ENCODE assay signal across 16 cellular contexts in genomic region chr4:80271806-80272205, GRCh38. TPM values are rescaled to one million over a fixed set of nuclear protein-coding genes. Genes with fewer than 3 reads are reported as not detected.
DNase-seq lines count a peak whose midpoint lies in the region; TF ChIP-seq lines count a peak whose summit lies in the region.
"Had no signal": no experiment of that assay in that cellular context is flagged by ENCODE, and none has a peak within 500 bp of the region (broad histone marks: within the 10 kb centered on the region; RNA-seq: fewer than 3 reads in every experiment).

No MANE protein-coding gene starts in this region.

- 47 to 59% methylated on average over 3 of the region's 3 CpGs for WGBS in GM23248 (ENCODE audit: low coverage in 1 of 2, low lambda C conversion rate in 2 of 2, missing lambda C conversion rate in 2 of 2), 2 experiments

- H3K27ac Mint-ChIP-seq in activated naive CD8-positive, alpha-beta T cell treated with anti-CD3 and anti-CD28 coated beads for 36 hours = no peak overlapping the region
- H3K27ac Mint-ChIP-seq: CD4-positive, alpha-beta memory T cell; T-helper 1 cell treated with Interleukin-12 subunit alpha and Interleukin-12 subunit beta and Interleukin-4 antibody, amounts not matched to agents 30 μg/mL and 1 μg/mL, for 36 hours had no signal

- H2AFZ ChIP-seq in GM23248 = no peak overlapping the region

- TF ChIP-seq CTCF in fibroblast of mammary gland (conservative IDR thresholded peaks at IDR 0.05; ENCODE audit: control insufficient read depth, insufficient read depth, low read depth, low read length) (no peak), ascending aorta (IDR thresholded peaks at IDR 0.05) (no peak)

- no peaks in the 10 kb centered on the region for H3K36me3 Mint-ChIP-seq in activated naive CD8-positive, alpha-beta T cell treated with anti-CD3 and anti-CD28 coated beads for 36 hours
- H3K36me3 Mint-ChIP-seq: CD4-positive, alpha-beta memory T cell had no signal

- no peaks in the 10 kb centered on the region for H4K20me1 ChIP-seq in GM23248 (ENCODE audit: insufficient read depth)

- no peaks in the 10 kb centered on the region for H3K27me3 ChIP-seq in GM23248 (replicated peaks; ENCODE audit: insufficient read depth)
- H3K27me3 ChIP-seq in MG63 = no peaks in the 10 kb centered on the region
- H3K27me3 ChIP-seq in skeletal muscle satellite cell (ENCODE audit: control insufficient read depth, insufficient read depth, low read length) = no peaks in the 10 kb centered on the region
- no peaks in the 10 kb centered on the region for H3K27me3 ChIP-seq in ascending aorta

- H3K4me2 ChIP-seq in GM23248 (ENCODE audit: unreplicated experiment) = peak overlapping the region; percentile 99
- H3K4me2 ChIP-seq in skeletal muscle satellite cell (ENCODE audit: low read length) = peak overlapping the region; percentile 92

- H3K9ac ChIP-seq in GM23248 (peak overlapping the region; percentile 6), skeletal muscle satellite cell (ENCODE audit: low read depth, low read length) (no peak overlapping the region)

- peaks cover 24% of the 10 kb centered on the region; the same call in 1 of the 2 replicates for H3K36me3 ChIP-seq in GM23248 (ENCODE audit: low read depth)
- peaks cover 82% of the 10 kb centered on the region for H3K36me3 ChIP-seq in MG63
- peaks cover 45% of the 10 kb centered on the region for H3K36me3 ChIP-seq in skeletal muscle satellite cell (ENCODE audit: insufficient read depth, low read length)
- no peaks in the 10 kb centered on the region for H3K36me3 ChIP-seq in ascending aorta

- DNase-seq in GM23248 (peak; percentile 47), MG63 (no peak), fibroblast of mammary gland (ENCODE audit: low read depth) (peak; percentile 61), ascending aorta (ENCODE audit: low spot score in 2 of 2) (no peak), HuH-7 (ENCODE audit: low spot score) (no peak)
- no peak for DNase-seq in activated naive CD8-positive, alpha-beta T cell treated with anti-CD3 and anti-CD28 coated beads for 36 hours
- DNase-seq: CD4-positive, alpha-beta memory T cell; DMS79; GDM1; NCI-H187; NCI-H446 treated with DMSO at 0.1 percent for 48 hours had no signal

- peaks cover 30% of the 10 kb centered on the region; the same call in 1 of the 2 replicates for H3F3A ChIP-seq in GM23248 (ENCODE audit: insufficient read depth)

- no peaks in the 10 kb centered on the region for H3K9me2 ChIP-seq in GM23248 (ENCODE audit: insufficient read depth)

- H3K79me2 ChIP-seq in GM23248 (ENCODE audit: insufficient read depth) = peaks cover 100% of the 10 kb centered on the region

- in situ Hi-C loops in GM23248 (cut with MboI) = no loop called here

- H3K9me3 ChIP-seq in GM23248 (ENCODE audit: low read depth) = no peaks in the 10 kb centered on the region
- H3K9me3 ChIP-seq in MG63 = no peaks in the 10 kb centered on the region
- H3K9me3 ChIP-seq in skeletal muscle satellite cell (replicated peaks; ENCODE audit: low read length) = no peaks in the 10 kb centered on the region
- no peaks in the 10 kb centered on the region for H3K9me3 ChIP-seq in ascending aorta

- no peak overlapping the region for H3K4me3 Mint-ChIP-seq in activated naive CD8-positive, alpha-beta T cell treated with anti-CD3 and anti-CD28 coated beads for 36 hours
- H3K4me3 Mint-ChIP-seq: CD4-positive, alpha-beta memory T cell; T-helper 1 cell treated with Interleukin-12 subunit alpha and Interleukin-12 subunit beta and Interleukin-4 antibody, amounts not matched to agents 30 μg/mL and 1 μg/mL, for 36 hours had no signal

- H3K9me3 Mint-ChIP-seq in activated naive CD8-positive, alpha-beta T cell treated with anti-CD3 and anti-CD28 coated beads for 36 hours = no peaks in the 10 kb centered on the region
- H3K9me3 Mint-ChIP-seq: CD4-positive, alpha-beta memory T cell; T-helper 1 cell treated with Interleukin-12 subunit alpha and Interleukin-12 subunit beta and Interleukin-4 antibody, amounts not matched to agents 30 μg/mL and 1 μg/mL, for 36 hours had no signal

- peaks cover 53% of the 10 kb centered on the region for H3K27me3 Mint-ChIP-seq in activated naive CD8-positive, alpha-beta T cell treated with anti-CD3 and anti-CD28 coated beads for 36 hours

- intact Hi-C loops in ascending aorta (cut with DNase I) = no loop called here

- peaks cover 71% of the 10 kb centered on the region for H3K4me1 ChIP-seq in GM23248 (ENCODE audit: insufficient read depth)
- peaks cover 46% of the 10 kb centered on the region for H3K4me1 ChIP-seq in skeletal muscle satellite cell (ENCODE audit: control insufficient read depth, insufficient read depth, low read length)
- H3K4me1 ChIP-seq in ascending aorta = peaks cover 0 to under 1% of the 10 kb centered on the region in 2 donors

- H3K4me3 ChIP-seq in GM23248 = peak overlapping the region; percentile 99
- peak overlapping the region; percentile 87 for H3K4me3 ChIP-seq in MG63
- H3K4me3 ChIP-seq in fibroblast of mammary gland (ENCODE audit: control insufficient read depth, low read depth, low read length) = no peak overlapping the region
- peak overlapping the region; percentile 77 for H3K4me3 ChIP-seq in skeletal muscle satellite cell (ENCODE audit: low read length)
- H3K4me3 ChIP-seq in ascending aorta = no peak overlapping the region
- H3K4me3 ChIP-seq: GM12878, SK-N-MC had no signal

- H3K27ac ChIP-seq in GM23248 = peak overlapping the region; percentile 12; the same call in 1 of the 2 replicates
- H3K27ac ChIP-seq in ascending aorta = no peak overlapping the region
- H3K27ac ChIP-seq: SK-N-MC had no signal

- H3K4me1 Mint-ChIP-seq in activated naive CD8-positive, alpha-beta T cell treated with anti-CD3 and anti-CD28 coated beads for 36 hours = peaks cover 11% of the 10 kb centered on the region

RNA-seq across cellular contexts. Expression of gene FGF5, which starts 5.3 kb away (rescaled TPM):
- total RNA-seq in GM23248 (2014; rRNA removed; shearing (Covaris generic)) = 13.4 and 15.5 TPM in 2 replicates
- 59.9 and 63.7 TPM in 2 replicates for polyA plus RNA-seq in GM23248 (2016; fragmentation: Nextera tagmentation; extraction: Ambion mirVana)
- 19.4 and 20.8 TPM in 2 replicates for total RNA-seq in MG63 (2014; rRNA removed; shearing (Covaris generic); ENCODE audit: low replicate concordance)
- 6.1 and 7.2 TPM in 2 replicates for total RNA-seq in skeletal muscle satellite cell (2012; rRNA removed)
- total RNA-seq in activated naive CD8-positive, alpha-beta T cell treated with anti-CD3 and anti-CD28 coated beads for 36 hours = not detected
- not detected for total RNA-seq in ascending aorta
- total RNA-seq: H1 had no signal
- polyA plus RNA-seq: CD4-positive, alpha-beta memory T cell; H1 had no signal

Comparison
In these comparisons a context has a peak if more than half of its experiments do, and no peak if none do; other contexts are left out.
1. DNase-seq: peak in GM23248 (single experiment) and fibroblast of mammary gland (single experiment); none in MG63 (single experiment), activated naive CD8-positive, alpha-beta T cell treated with anti-CD3 and anti-CD28 coated beads for 36 hours (single experiment), ascending aorta (0 of 2) and HuH-7 (single experiment).
2. H3K4me3 ChIP-seq: peak in GM23248 (single experiment), MG63 (single experiment) and skeletal muscle satellite cell (single experiment); none in fibroblast of mammary gland (single experiment) and ascending aorta (0 of 2).
3. RNA of gene FGF5, which starts 5.3 kb away (total RNA-seq): 19.4 to 20.8 TPM in MG63 and 13.4 to 15.5 TPM in GM23248; not detected in activated naive CD8-positive, alpha-beta T cell treated with anti-CD3 and anti-CD28 coated beads for 36 hours and not detected in ascending aorta (single experiment); every median in the first group is over 10 times any median in the second.